In the genomic region with DNA sequence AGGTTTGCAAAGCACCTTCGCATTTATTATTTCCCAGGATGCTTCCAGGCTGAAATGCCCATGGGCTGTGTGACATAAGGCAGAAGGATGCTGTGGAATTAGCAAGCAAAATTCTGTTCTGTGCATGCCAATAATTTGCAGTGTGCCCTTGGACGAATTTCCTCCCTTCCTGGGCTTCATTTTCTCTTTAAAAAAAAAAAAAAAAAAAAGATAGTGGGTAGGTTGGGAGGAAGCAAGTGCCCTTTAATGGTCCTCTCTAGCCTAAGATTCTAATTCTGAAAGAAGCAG, we compare ENCODE assay signal across 8 cellular contexts. TPM values are rescaled to one million over a fixed set of nuclear protein-coding genes. Genes with fewer than 3 reads are reported as not detected.
DNase-seq lines count a peak whose midpoint lies in the region; ATAC-seq and TF ChIP-seq lines count a peak whose summit lies in the region.

No MANE protein-coding gene starts in this region.

- peaks cover 0 to 20% (median 10%) of the 10 kb centered on the region in 11 experiments; a peak in 11 of 22 replicates for H3K36me3 ChIP-seq in BLaER1 treated with 17β-estradiol and CSF1 and Interleukin-3, amounts not matched to agents 10 nM and 100 nM
- H3K36me3 ChIP-seq in esophagus (ENCODE audit: control insufficient read depth in 2 of 2, insufficient read depth in 2 of 2, low read length in 1 of 2) (no peaks in the 10 kb centered on the region), parathyroid adenoma (ENCODE audit: control insufficient read depth, insufficient read depth, low read length) (no peaks in the 10 kb centered on the region)

- DNase-seq in RPMI7951 (ENCODE audit: low read depth) (peak; percentile 67), germinal center (ENCODE audit: low spot score) (no peak), HuH-7.5 (ENCODE audit: low spot score) (no peak)
- DNase-seq in activated CD8-positive, alpha-beta memory T cell treated with anti-CD3 and anti-CD28 coated beads for 24 hours: no peak

- 24 to 41% methylated on average over 2 of the region's 2 CpGs for WGBS in esophagus, 2 donors

- peaks cover 14 to 25% (median 25%) of the 10 kb centered on the region in 11 experiments; a peak in 20 of 22 replicates for H4K20me1 ChIP-seq in BLaER1 treated with 17β-estradiol and CSF1 and Interleukin-3, amounts not matched to agents 10 nM and 100 nM

- H3K4me3 ChIP-seq in BLaER1 treated with 17β-estradiol and CSF1 and Interleukin-3, amounts not matched to agents 10 nM and 100 nM: peak overlapping the region in 4 of 10 experiments; percentile 3 to 37 (median 9); a peak in 3 of 20 replicates
- no peak overlapping the region for H3K4me3 ChIP-seq in esophagus (ENCODE audit: low read depth in 1 of 2, low read length in 2 of 2)
- H3K4me3 ChIP-seq in parathyroid adenoma (ENCODE audit: low read depth, low read length): no peak overlapping the region

- TF ChIP-seq CTCF in parathyroid adenoma (IDR thresholded peaks at IDR 0.05): no peak

- H3K27me3 ChIP-seq in BLaER1 treated with 17β-estradiol and CSF1 and Interleukin-3, amounts not matched to agents 10 nM and 100 nM: no peaks in the 10 kb centered on the region
- H3K27me3 ChIP-seq in esophagus (ENCODE audit: control insufficient read depth in 1 of 2, insufficient read depth in 2 of 2, low read length in 2 of 2) (no peaks in the 10 kb centered on the region), parathyroid adenoma (ENCODE audit: control insufficient read depth, insufficient read depth, low read length) (no peaks in the 10 kb centered on the region)

- no peak overlapping the region for H2AFZ ChIP-seq in parathyroid adenoma

- peaks cover 71 to 90% (median 78%) of the 10 kb centered on the region in 10 experiments for H3K4me1 ChIP-seq in BLaER1 treated with 17β-estradiol and CSF1 and Interleukin-3, amounts not matched to agents 10 nM and 100 nM
- peaks cover 1 to 4% of the 10 kb centered on the region in 2 donors for H3K4me1 ChIP-seq in esophagus (ENCODE audit: control insufficient read depth in 2 of 2, insufficient read depth in 2 of 2, low read length in 1 of 2)
- peaks cover 3% of the 10 kb centered on the region for H3K4me1 ChIP-seq in parathyroid adenoma

- H3K79me2 ChIP-seq in parathyroid adenoma: no peaks in the 10 kb centered on the region

- no peak for ATAC-seq in HG03196 (IDR thresholded peaks at IDR 0.05; ENCODE audit: unreplicated experiment)

- H3K9ac ChIP-seq in BLaER1 treated with 17β-estradiol and CSF1 and Interleukin-3, amounts not matched to agents 10 nM and 100 nM: peak overlapping the region; percentile 30 to 90 (median 74); a peak in 21 of 22 replicates
- H3K9ac ChIP-seq in parathyroid adenoma: no peak overlapping the region

- H3K9me3 ChIP-seq in BLaER1 treated with 17β-estradiol and CSF1 and Interleukin-3, amounts not matched to agents 10 nM and 100 nM (replicated peaks in 1 of 11): no peaks in the 10 kb centered on the region
- H3K9me3 ChIP-seq in esophagus (ENCODE audit: control insufficient read depth in 2 of 2, insufficient read depth in 1 of 2, low read depth in 1 of 2, low read length in 1 of 2): no peaks in the 10 kb centered on the region
- no peaks in the 10 kb centered on the region for H3K9me3 ChIP-seq in parathyroid adenoma (ENCODE audit: control insufficient read depth, low read length)

- H3K27ac ChIP-seq in BLaER1 treated with 17β-estradiol and CSF1 and Interleukin-3, amounts not matched to agents 10 nM and 100 nM: peak overlapping the region; percentile 46 to 96 (median 91)
- H3K27ac ChIP-seq in esophagus (ENCODE audit: low read depth in 2 of 2, low read length in 1 of 2) (peak overlapping the region; percentile 77 to 96), parathyroid adenoma (peak overlapping the region; percentile 49)

- peak overlapping the region; percentile 83 to 98 (median 92) for H3K4me2 ChIP-seq in BLaER1 treated with 17β-estradiol and CSF1 and Interleukin-3, amounts not matched to agents 10 nM and 100 nM
- H3K4me2 ChIP-seq in parathyroid adenoma (ENCODE audit: low read length): peak overlapping the region; percentile 33

RNA-seq across cellular contexts. Expression of gene ID3, which starts 2.5 kb away (rescaled TPM):
- total RNA-seq in RPMI7951 (2014; rRNA removed; shearing (Covaris generic)): 83.1 and 90.8 TPM in 2 replicates
- 10 to 100 TPM; 24.4 to 44.2 TPM for polyA plus RNA-seq in esophagus

RNA-seq across cellular contexts. Expression of gene E2F2, which starts 30.7 kb away (rescaled TPM):
- total RNA-seq in RPMI7951 (2014; rRNA removed; shearing (Covaris generic)): 4.2 and 4.7 TPM in 2 replicates
- 1 to 10 TPM; 5.4 to 7.4 TPM for polyA plus RNA-seq in esophagus
